In the genomic region with DNA sequence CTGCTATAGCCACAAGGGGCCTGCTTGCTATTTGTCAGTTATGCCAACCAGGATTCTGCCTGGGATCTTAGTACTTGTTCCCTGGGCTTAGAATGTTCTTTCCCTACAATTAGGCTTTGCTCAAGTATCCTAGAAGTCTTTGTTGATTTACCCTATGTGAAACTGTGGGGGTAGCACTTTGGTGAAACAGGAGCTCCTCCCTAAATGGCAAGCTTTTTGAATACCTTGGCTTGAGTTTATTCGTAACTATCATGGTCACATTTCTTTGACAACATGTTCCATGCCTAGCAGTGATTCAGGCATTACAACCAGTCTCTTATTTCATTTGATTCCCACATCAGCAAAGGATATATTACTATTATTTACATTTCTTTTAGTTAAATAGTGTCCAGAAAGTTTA, we compare ENCODE assay signal across 26 cellular contexts. TPM values are rescaled to one million over a fixed set of nuclear protein-coding genes. Genes with fewer than 3 reads are reported as not detected.
DNase-seq lines count a peak whose midpoint lies in the region; ATAC-seq and TF ChIP-seq lines count a peak whose summit lies in the region.
"Had no signal": no experiment of that assay in that cellular context is flagged by ENCODE, and none has a peak within 500 bp of the region (broad histone marks: within the 10 kb centered on the region; RNA-seq: fewer than 3 reads in every experiment).

No MANE protein-coding gene starts in this region.

- H3K27me3 ChIP-seq in HCT116 (ENCODE audit: insufficient read depth, low read length): no peaks in the 10 kb centered on the region
- H3K27me3 ChIP-seq in stomach: no peaks in the 10 kb centered on the region
- no peaks in the 10 kb centered on the region for H3K27me3 ChIP-seq in spleen (replicated peaks in 1 of 7)
- H3K27me3 ChIP-seq: esophagus squamous epithelium, SJSA1, transverse colon had no signal

- no peak overlapping the region for H2AFZ ChIP-seq in HCT116 (ENCODE audit: low read depth, low read length, poor library complexity, severe bottlenecking)

- POLR2A ChIA-PET in HCT116 (lab: Charles Lee): no interaction called here

- no peak for DNase-seq in HCT116 (ENCODE audit: low read depth, low spot score)
- DNase-seq in left lobe of liver (ENCODE audit: low spot score): no peak
- no peak for DNase-seq in stomach
- DNase-seq in epidermal melanocyte (ENCODE audit: insufficient read length, low spot score): no peak
- DNase-seq in RPMI8226: no peak
- no peak for DNase-seq in spleen
- DNase-seq: activated CD4-positive, alpha-beta memory T cell treated with anti-CD3 and anti-CD28 coated beads, Interleukin-2, amount 10 ng/mL, durations not matched to agents 7 days and 5 days; esophagus squamous epithelium; immature natural killer cell; left colon; midbrain; naive thymus-derived CD4-positive, alpha-beta T cell; NCI-H1105 treated with DMSO at 0.1 percent for 48 hours; NCI-H1930; NCI-H69; occipital lobe; small intestine; stimulated activated CD4-positive, alpha-beta T cell treated with anti-CD3 and anti-CD28 coated beads, Interleukin-2, amount 100 ng/mL, for 24 hours; T-helper 1 cell; transverse colon had no signal

- H3K4me1 Mint-ChIP-seq in activated T-helper 17 cell treated with anti-CD3 and anti-CD28 coated beads, Interleukin-2, amount 50 U/mL, for 72 hours: peaks cover 41% of the 10 kb centered on the region

- peaks cover 98% of the 10 kb centered on the region for H3K79me2 ChIP-seq in HCT116 (ENCODE audit: insufficient read depth, low read length)

- WGBS in stomach, 5 donors: 33 to 63% (median 52%) methylated on average over 1 of the region's 1 CpG
- 84 to 93% (median 87%) methylated on average over 1 of the region's 1 CpG for WGBS in spleen, 5 donors

- H3K27ac Mint-ChIP-seq in activated T-helper 17 cell treated with anti-CD3 and anti-CD28 coated beads, Interleukin-2, amount 50 U/mL, for 72 hours: no peak overlapping the region
- H3K27ac Mint-ChIP-seq: activated CD4-positive, alpha-beta memory T cell treated with anti-CD3 and anti-CD28 coated beads, Interleukin-2, amount 10 ng/mL, durations not matched to agents 7 days and 5 days; activated naive CD4-positive, alpha-beta T cell treated with anti-CD3 and anti-CD28 coated beads, Interleukin-2, amount 50 U/mL, for 72 hours; activated T-helper 2 cell treated with anti-CD3 and anti-CD28 coated beads, Interferon-gamma antibody, Interleukin-2, Interleukin-4, amounts not matched to agents 10 μg/mL and 5 μg/mL and 100 μg/mL, durations not matched to agents 14 hours and 24 hours and 36 hours; immature natural killer cell; naive thymus-derived CD4-positive, alpha-beta T cell had no signal

- no peaks in the 10 kb centered on the region for H3K27me3 Mint-ChIP-seq in activated T-helper 17 cell treated with anti-CD3 and anti-CD28 coated beads, Interleukin-2, amount 50 U/mL, for 72 hours

- intact Hi-C loops in HCT116 (cut with micrococcal nuclease): no loop called here
- intact Hi-C loops in stomach (cut with DNase I; ENCODE audit: low total_unique reads): no loop called here
- intact Hi-C loops in spleen (cut with DNase I; ENCODE audit: low total_unique reads): no loop called here

- TF ChIP-seq CTCF in HCT116 (IDR thresholded peaks at IDR 0.05 in 2 of 3, conservative IDR thresholded peaks at IDR 0.05 in 1 of 3; ENCODE audit: borderline replicate concordance in 1 of 3, insufficient read depth in 1 of 3, low read depth in 2 of 3, low read length in 2 of 3) (no peak), stomach (IDR thresholded peaks at IDR 0.05) (no peak), spleen (IDR thresholded peaks at IDR 0.05 in 8 of 11, conservative IDR thresholded peaks at IDR 0.05 in 3 of 11) (no peak)

- H3K9me3 Mint-ChIP-seq in activated T-helper 17 cell treated with anti-CD3 and anti-CD28 coated beads, Interleukin-2, amount 50 U/mL, for 72 hours: no peaks in the 10 kb centered on the region
- H3K9me3 Mint-ChIP-seq: activated CD4-positive, alpha-beta memory T cell treated with anti-CD3 and anti-CD28 coated beads, Interleukin-2, amount 10 ng/mL, durations not matched to agents 7 days and 5 days; activated naive CD4-positive, alpha-beta T cell treated with anti-CD3 and anti-CD28 coated beads, Interleukin-2, amount 50 U/mL, for 72 hours; activated T-helper 2 cell treated with anti-CD3 and anti-CD28 coated beads, Interferon-gamma antibody, Interleukin-2, Interleukin-4, amounts not matched to agents 10 μg/mL and 5 μg/mL and 100 μg/mL, durations not matched to agents 14 hours and 24 hours and 36 hours had no signal

- H3K36me3 ChIP-seq in HCT116 (ENCODE audit: control insufficient read depth in 1 of 2, insufficient read depth in 2 of 2, low read length in 2 of 2) (no peaks in the 10 kb centered on the region), stomach (no peaks in the 10 kb centered on the region), spleen (no peaks in the 10 kb centered on the region)
- H3K36me3 ChIP-seq: esophagus squamous epithelium, SJSA1, transverse colon had no signal

- no peak for TF ChIP-seq RAD21 in HCT116 (IDR thresholded peaks at IDR 0.05; ENCODE audit: low read depth)

- H3K27ac ChIP-seq in HCT116 (ENCODE audit: low read depth, low read length): no peak overlapping the region
- H3K27ac ChIP-seq in stomach: peak overlapping the region in 3 of 5 donors; percentile 20 to 85 (median 54)
- no peak overlapping the region for H3K27ac ChIP-seq in spleen
- H3K27ac ChIP-seq: C4-2B, esophagus squamous epithelium, SJSA1, transverse colon had no signal

- H3K9me2 ChIP-seq in HCT116 (ENCODE audit: insufficient read depth): no peaks in the 10 kb centered on the region

- H3K4me3 ChIP-seq in HCT116 (replicated peaks in 1 of 2; ENCODE audit: low read depth in 1 of 2, low read length in 2 of 2): no peak overlapping the region
- no peak overlapping the region for H3K4me3 ChIP-seq in stomach
- H3K4me3 ChIP-seq in spleen: no peak overlapping the region
- H3K4me3 ChIP-seq: esophagus squamous epithelium, SJSA1, transverse colon had no signal

- no peaks in the 10 kb centered on the region for H4K20me1 ChIP-seq in HCT116 (ENCODE audit: insufficient read depth)

- TF ChIP-seq EP300 in stomach (IDR thresholded peaks at IDR 0.05): no peak

- H3K4me2 ChIP-seq in HCT116 (ENCODE audit: low read length): 0 out of 2 replicates have a peak overlapping the region, but pooled peaks have one; percentile 1

- no peak for ATAC-seq in HCT116
- no peak for ATAC-seq in activated T-helper 17 cell treated with anti-CD3 and anti-CD28 coated beads, Interleukin-2, amount 50 U/mL, for 72 hours (replicated peaks)
- ATAC-seq in left lobe of liver: peak; percentile 29
- ATAC-seq: activated CD4-positive, CD25-positive, alpha-beta regulatory T cell treated with anti-CD3 and anti-CD28 coated beads, Interleukin-2, amount 50 U/mL, for 24 hours; activated naive CD4-positive, alpha-beta T cell treated with anti-CD3 and anti-CD28 coated beads, Interleukin-2, amount 50 U/mL, for 72 hours; left colon; naive thymus-derived CD4-positive, alpha-beta T cell had no signal

- RAD21 ChIA-PET in HCT116 (lab: Charles Lee; ENCODE audit: low non-redundant PET in 1 of 2, low total read pairs in 2 of 2, uncharacterized antibody in 2 of 2, unreplicated experiment in 2 of 2): no interaction called here

- H3K36me3 Mint-ChIP-seq in activated T-helper 17 cell treated with anti-CD3 and anti-CD28 coated beads, Interleukin-2, amount 50 U/mL, for 72 hours (ENCODE audit: low read depth): no peaks in the 10 kb centered on the region
- H3K36me3 Mint-ChIP-seq: activated naive CD4-positive, alpha-beta T cell treated with anti-CD3 and anti-CD28 coated beads, Interleukin-2, amount 50 U/mL, for 72 hours; immature natural killer cell; naive thymus-derived CD4-positive, alpha-beta T cell had no signal

- no peak for TF ChIP-seq POLR2A in HCT116 (IDR thresholded peaks at IDR 0.05; ENCODE audit: borderline replicate concordance, extremely low read depth, insufficient read depth, insufficient read length)
- no peak for TF ChIP-seq POLR2A in stomach (IDR thresholded peaks at IDR 0.05)
- TF ChIP-seq POLR2A in spleen (IDR thresholded peaks at IDR 0.05): no peak

- no peaks in the 10 kb centered on the region for H3K9me3 ChIP-seq in HCT116 (ENCODE audit: control insufficient read depth in 1 of 2, insufficient read depth in 1 of 2, low read depth in 1 of 2, low read length in 2 of 2)
- no peaks in the 10 kb centered on the region for H3K9me3 ChIP-seq in stomach
- H3K9me3 ChIP-seq in spleen: no peaks in the 10 kb centered on the region
- H3K9me3 ChIP-seq: esophagus squamous epithelium, SJSA1, transverse colon had no signal

- no peak overlapping the region for H3K9ac ChIP-seq in HCT116 (ENCODE audit: low read length)

- BruUV-seq in HCT116 (replicated peaks; lab: Mats Ljungman, UMichigan): no TSS peak

- CTCF ChIA-PET in HCT116 (lab: Charles Lee): no interaction called here

- H3K4me3 Mint-ChIP-seq in activated T-helper 17 cell treated with anti-CD3 and anti-CD28 coated beads, Interleukin-2, amount 50 U/mL, for 72 hours: peak overlapping the region; percentile 1
- H3K4me3 Mint-ChIP-seq: activated CD4-positive, alpha-beta memory T cell treated with anti-CD3 and anti-CD28 coated beads, Interleukin-2, amount 10 ng/mL, durations not matched to agents 7 days and 5 days; immature natural killer cell; naive thymus-derived CD4-positive, alpha-beta T cell had no signal

- peaks cover 25 to 53% of the 10 kb centered on the region in 2 experiments for H3K4me1 ChIP-seq in HCT116 (ENCODE audit: control insufficient read depth in 1 of 2, insufficient read depth in 2 of 2, low read length in 2 of 2)
- peaks cover 5 to 52% (median 30%) of the 10 kb centered on the region in 4 donors for H3K4me1 ChIP-seq in stomach
- H3K4me1 ChIP-seq in spleen: peaks cover 0 to 28% (median 8%) of the 10 kb centered on the region in 6 donors

TF ChIP-seq in HCT116, 20 proteins besides CTCF, POLR2A, EP300 and RAD21 (continues in another document):
- TF ChIP-seq EGR1 (IDR thresholded peaks at IDR 0.05; ENCODE audit: low read depth) (no peak), EZH2phosphoT487 (IDR thresholded peaks at IDR 0.05; ENCODE audit: borderline replicate concordance) (no peak), YY1 (IDR thresholded peaks at IDR 0.05; ENCODE audit: extremely low read depth, insufficient replicate concordance, low read depth, low read length) (no peak)
- TF ChIP-seq, protein P1, sequence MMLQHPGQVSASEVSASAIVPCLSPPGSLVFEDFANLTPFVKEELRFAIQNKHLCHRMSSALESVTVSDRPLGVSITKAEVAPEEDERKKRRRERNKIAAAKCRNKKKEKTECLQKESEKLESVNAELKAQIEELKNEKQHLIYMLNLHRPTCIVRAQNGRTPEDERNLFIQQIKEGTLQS (IDR thresholded peaks at IDR 0.05): no peak

RNA-seq across cellular contexts. Expression of a gene that starts 21.2 kb away (rescaled TPM):
- total RNA-seq in HCT116 (2021; ENCODE audit: unreplicated experiment) (59.4 TPM), left lobe of liver (92.5 TPM), stomach (100 to 1,000 TPM in 4 of 5 donors, 10 to 100 TPM in 1; 95.1 to 521 (median 203) TPM), spleen (100 to 1,000 TPM in 5 of 7 donors, 10 to 100 TPM in 2; 71.3 to 148 (median 133) TPM)
- 31.2 and 32.9 TPM in 2 replicates for polyA plus RNA-seq in HCT116 (2012)
- total RNA-seq in activated T-helper 17 cell treated with anti-CD3 and anti-CD28 coated beads, Interleukin-2, amount 50 U/mL, for 72 hours: 100 to 1,000 TPM in 1 of 2 donors, 10 to 100 TPM in 1; 56.3 to 107 TPM
- polyA plus RNA-seq in stomach (10 to 100 TPM; 24.8 to 34.7 (median 25.7) TPM), spleen (10 to 100 TPM in 2 of 3 donors, 1 to 10 TPM in 1; 7.4 to 24.1 (median 12.1) TPM)

Comparison
In these comparisons a context has a peak if more than half of its experiments do, and no peak if none do; other contexts are left out.
1. H3K27ac ChIP-seq: peak in stomach (3 of 5); none in HCT116 (single experiment) and spleen (0 of 8).